8 cellular contexts compared by ENCODE assay signal in genomic region chr14:53217283-53217994, GRCh38.
DNase-seq lines count a peak whose midpoint lies in the region; ATAC-seq and TF ChIP-seq lines count a peak whose summit lies in the region.

No MANE protein-coding gene starts in this region.

- DNase-seq in H4 (ENCODE audit: low spot score) (peak; percentile 77), LHCN-M2 (ENCODE audit: low read depth) (peak; percentile 71), SK-MEL-5 (ENCODE audit: low read depth, low spot score) (peak; percentile 78), heart left ventricle (peak; percentile 65 to 86 (median 78)), psoas muscle (peak; percentile 75 to 81), uterus (peak; percentile 27 to 41)
- peak; percentile 83 for DNase-seq in activated naive CD4-positive, alpha-beta T cell treated with anti-CD3 and anti-CD28 coated beads, Interleukin-2, amount 10 ng/mL, durations not matched to agents 7 days and 5 days

- H3K4me1 Mint-ChIP-seq in activated naive CD4-positive, alpha-beta T cell treated with anti-CD3 and anti-CD28 coated beads, Interleukin-2, amount 10 ng/mL, durations not matched to agents 7 days and 5 days: peaks cover 10% of the 10 kb centered on the region

- intact Hi-C loops in heart left ventricle (cut with DNase I): loop anchor here in 1 of 10 donors (10.0 kb wide), 1 partner anchor 67 kb away; no protein-coding TSS in a partner anchor
- intact Hi-C loops in psoas muscle (cut with DNase I): no loop called here
- intact Hi-C loops in uterus (cut with DNase I; ENCODE audit: low total_unique reads): no loop called here

- 0 to 20% (median 1%) methylated on average over 19 to 39 of the region's 39 CpGs for WGBS in heart left ventricle, 4 donors
- WGBS in psoas muscle, 3 donors: 0 to 1% (median 0%) methylated on average over 28 to 39 of the region's 39 CpGs

- peak overlapping the region; percentile 81 for H3K4me3 Mint-ChIP-seq in activated naive CD4-positive, alpha-beta T cell treated with anti-CD3 and anti-CD28 coated beads, Interleukin-2, amount 10 ng/mL, durations not matched to agents 7 days and 5 days

- peak overlapping the region; percentile 63 for H3K27ac Mint-ChIP-seq in activated naive CD4-positive, alpha-beta T cell treated with anti-CD3 and anti-CD28 coated beads, Interleukin-2, amount 10 ng/mL, durations not matched to agents 7 days and 5 days

- CTCF ChIA-PET in activated naive CD4-positive, alpha-beta T cell treated with anti-CD3 and anti-CD28 coated beads, Interleukin-2, amount 10 ng/mL, durations not matched to agents 7 days and 5 days (lab: Charles Lee): interaction anchor here (0.5 to 1.9 kb wide), 6 partner anchors 18 to 78 kb away, joined by 3 to 5 read pairs (median 3); no protein-coding TSS in a partner anchor

- TF ChIP-seq CTCF in heart left ventricle (IDR thresholded peaks at IDR 0.05): peak in 11 of 12 donors; percentile 32 to 74 (median 56)
- peak; percentile 49 for TF ChIP-seq CTCF in psoas muscle (IDR thresholded peaks at IDR 0.05)
- TF ChIP-seq CTCF in uterus (IDR thresholded peaks at IDR 0.05): peak; percentile 32 to 63 (median 46)

- H3K36me3 ChIP-seq in heart left ventricle (no peaks in the 10 kb centered on the region), psoas muscle (ENCODE audit: insufficient read depth in 1 of 2, low read depth in 1 of 2) (no peaks in the 10 kb centered on the region), uterus (no peaks in the 10 kb centered on the region)

- peak overlapping the region; percentile 61; the same call in 1 of the 2 replicates for H3K4me3 ChIP-seq in GM08714 (ENCODE audit: low read length)
- peak overlapping the region; percentile 43 to 81 (median 66) for H3K4me3 ChIP-seq in heart left ventricle
- H3K4me3 ChIP-seq in psoas muscle: peak overlapping the region; percentile 72
- peak overlapping the region; percentile 41 to 44 for H3K4me3 ChIP-seq in uterus

- H3K9me3 Mint-ChIP-seq in activated naive CD4-positive, alpha-beta T cell treated with anti-CD3 and anti-CD28 coated beads, Interleukin-2, amount 10 ng/mL, durations not matched to agents 7 days and 5 days: peaks cover 3% of the 10 kb centered on the region

- ATAC-seq in heart left ventricle (peak; percentile 92 to 99 (median 98)), psoas muscle (peak; percentile 67 to 94 (median 90))

- TF ChIP-seq POLR2A in heart left ventricle (IDR thresholded peaks at IDR 0.05): no peak
- peak in 1 of 2 donors; percentile 31 for TF ChIP-seq POLR2A in uterus (IDR thresholded peaks at IDR 0.05)

- no peaks in the 10 kb centered on the region for H3K36me3 Mint-ChIP-seq in activated naive CD4-positive, alpha-beta T cell treated with anti-CD3 and anti-CD28 coated beads, Interleukin-2, amount 10 ng/mL, durations not matched to agents 7 days and 5 days

- in situ Hi-C loops in SK-MEL-5 (cut with HindIII; ENCODE audit: low pct_unique_long_range_greater_than_20kb, low sequenced_read_pairs): no loop called here

- no peaks in the 10 kb centered on the region for H3K27me3 ChIP-seq in heart left ventricle
- H3K27me3 ChIP-seq in psoas muscle (ENCODE audit: insufficient read depth in 3 of 3, low read length in 2 of 3): no peaks in the 10 kb centered on the region
- H3K27me3 ChIP-seq in uterus: no peaks in the 10 kb centered on the region

- H3K9me3 ChIP-seq in heart left ventricle (no peaks in the 10 kb centered on the region), psoas muscle (no peaks in the 10 kb centered on the region), uterus (no peaks in the 10 kb centered on the region)

- H3K4me1 ChIP-seq in heart left ventricle: peaks cover 0 to 10% (median 4%) of the 10 kb centered on the region in 12 donors
- no peaks in the 10 kb centered on the region for H3K4me1 ChIP-seq in psoas muscle
- no peaks in the 10 kb centered on the region for H3K4me1 ChIP-seq in uterus

- H3K27me3 Mint-ChIP-seq in activated naive CD4-positive, alpha-beta T cell treated with anti-CD3 and anti-CD28 coated beads, Interleukin-2, amount 10 ng/mL, durations not matched to agents 7 days and 5 days: no peaks in the 10 kb centered on the region

- H3K27ac ChIP-seq in heart left ventricle (peak overlapping the region in 8 of 12 donors; percentile 16 to 71 (median 42)), psoas muscle (no peak overlapping the region), uterus (peak overlapping the region; percentile 7 to 57)
